Comparison of ENCODE assay signal across 9 cellular contexts in genomic region chr22:20532256-20532993, GRCh38. TPM values are rescaled to one million over a fixed set of nuclear protein-coding genes. Genes with fewer than 3 reads are reported as not detected.
DNase-seq lines count a peak whose midpoint lies in the region; ATAC-seq and TF ChIP-seq lines count a peak whose summit lies in the region.
"Had no signal": no experiment of that assay in that cellular context is flagged by ENCODE, and none has a peak within 500 bp of the region (broad histone marks: within the 10 kb centered on the region; RNA-seq: fewer than 3 reads in every experiment).

No MANE protein-coding gene starts in this region.

- no peak for TF ChIP-seq EP300 in suprapubic skin (IDR thresholded peaks at IDR 0.05)

- DNase-seq in NCI-H1092 (lab: John Stamatoyannopoulos, UW) (peak; percentile 14), NCI-H1092 treated with DMSO at 0.1 percent for 48 hours (lab: John Stamatoyannopoulos, UW) (no peak), ascending aorta (ENCODE audit: low spot score in 2 of 2) (no peak), lower lobe of right lung (peak; percentile 17), suprapubic skin (ENCODE audit: low spot score in 2 of 2) (no peak), KBM-7 (no peak), posterior vena cava (ENCODE audit: low spot score) (no peak)

- TF ChIP-seq POLR2A in suprapubic skin (IDR thresholded peaks at IDR 0.05), result no peak

- H3K4me3 ChIP-seq in ascending aorta (no peak overlapping the region), lower lobe of right lung (no peak overlapping the region), suprapubic skin (no peak overlapping the region)

- no peaks in the 10 kb centered on the region for H3K9me3 ChIP-seq in ascending aorta
- H3K9me3 ChIP-seq in lower lobe of right lung, result no peaks in the 10 kb centered on the region
- H3K9me3 ChIP-seq in suprapubic skin, result no peaks in the 10 kb centered on the region

- H3K27ac ChIP-seq in ascending aorta, result peak overlapping the region; percentile 86 to 94
- peak overlapping the region; percentile 79 for H3K27ac ChIP-seq in lower lobe of right lung
- peak overlapping the region; percentile 94 for H3K27ac ChIP-seq in suprapubic skin
- H3K27ac ChIP-seq: 22Rv1 had no signal

- H3K4me1 ChIP-seq in ascending aorta, result peaks cover 26 to 44% of the 10 kb centered on the region in 2 donors
- H3K4me1 ChIP-seq in lower lobe of right lung, result peaks cover 50% of the 10 kb centered on the region
- H3K4me1 ChIP-seq in suprapubic skin, result peaks cover 57% of the 10 kb centered on the region

- TF ChIP-seq CTCF in ascending aorta (IDR thresholded peaks at IDR 0.05), result no peak
- TF ChIP-seq CTCF in lower lobe of right lung (IDR thresholded peaks at IDR 0.05), result no peak
- no peak for TF ChIP-seq CTCF in suprapubic skin (IDR thresholded peaks at IDR 0.05)

- in situ Hi-C loops in KBM-7 (cut with MboI; ENCODE audit: low pct_unique_long_range_greater_than_20kb, low sequenced_read_pairs), result no loop called here

- 58% methylated on average over 6 of the region's 10 CpGs for WGBS in suprapubic skin

- H3K36me3 ChIP-seq in ascending aorta (peaks cover 13 to 18% of the 10 kb centered on the region in 2 donors), lower lobe of right lung (peaks cover 29% of the 10 kb centered on the region), suprapubic skin (peaks cover 17% of the 10 kb centered on the region)

- ATAC-seq in lower lobe of right lung (no peak), HG03432 (IDR thresholded peaks at IDR 0.05; ENCODE audit: unreplicated experiment) (no peak)

- intact Hi-C loops in ascending aorta (cut with DNase I), result no loop called here
- intact Hi-C loops in lower lobe of right lung (cut with DNase I), result no loop called here
- intact Hi-C loops in posterior vena cava (cut with DNase I), result no loop called here

- H3K27me3 ChIP-seq in ascending aorta (no peaks in the 10 kb centered on the region), lower lobe of right lung (ENCODE audit: low read depth) (no peaks in the 10 kb centered on the region), suprapubic skin (no peaks in the 10 kb centered on the region)

RNA-seq across cellular contexts. Expression of gene MED15, which starts 25.0 kb away (rescaled TPM):
- total RNA-seq in ascending aorta (204 TPM), lower lobe of right lung (105 TPM), suprapubic skin (100 to 1,000 TPM in 1 of 4 donors, 10 to 100 TPM in 3; 59.8 to 163 (median 70.8) TPM), posterior vena cava (10 to 100 TPM; 75.9 to 80.5 TPM)

RNA-seq across cellular contexts. Expression of gene KLHL22, which starts 36.8 kb away (rescaled TPM):
- total RNA-seq in ascending aorta, result 63.8 TPM
- total RNA-seq in lower lobe of right lung, result 24.0 TPM
- 10 to 100 TPM; 12.3 to 29.7 (median 18.3) TPM for total RNA-seq in suprapubic skin
- total RNA-seq in posterior vena cava, result 10 to 100 TPM; 16.3 to 20.0 TPM

Comparison
In these comparisons a context has a peak if more than half of its experiments do, and no peak if none do; other contexts are left out.
1. DNase-seq: peak in NCI-H1092 (single experiment) and lower lobe of right lung (single experiment); none in NCI-H1092 treated with DMSO at 0.1 percent for 48 hours (single experiment), ascending aorta (0 of 2), suprapubic skin (0 of 2), KBM-7 (single experiment) and posterior vena cava (single experiment).
2. Peak in every context shown above with its lines, with median percentiles within 50 percentile points of each other: H3K27ac ChIP-seq.